In genomic region chr3:51669241-51670052, GRCh38 we compare ENCODE assay signal across 8 cellular contexts. TPM values are rescaled to one million over a fixed set of nuclear protein-coding genes. Genes with fewer than 3 reads are reported as not detected.
DNase-seq lines count a peak whose midpoint lies in the region; ATAC-seq and TF ChIP-seq lines count a peak whose summit lies in the region.

No MANE protein-coding gene starts in this region.

- ATAC-seq in HG03108 (IDR thresholded peaks at IDR 0.05; ENCODE audit: unreplicated experiment): no peak

- H3K4me1 ChIP-seq in right atrium auricular region: peaks cover 0 to 38% of the 10 kb centered on the region in 2 donors

- H3K36me3 ChIP-seq in right atrium auricular region: peaks cover 3% of the 10 kb centered on the region

- no peak overlapping the region for H3K4me3 ChIP-seq in right atrium auricular region

- H3K9me3 ChIP-seq in right atrium auricular region: no peaks in the 10 kb centered on the region

- peak; percentile 80 to 98 for TF ChIP-seq CTCF in right atrium auricular region (IDR thresholded peaks at IDR 0.05)

- no peaks in the 10 kb centered on the region for H3K27me3 ChIP-seq in right atrium auricular region

- DNase-seq in NCI-H524 (lab: John Stamatoyannopoulos, UW) (peak; percentile 8 to 76), NCI-H524 treated with DMSO at 0.1 percent for 48 hours (lab: John Stamatoyannopoulos, UW) (no peak), NCI-H1105 (lab: John Stamatoyannopoulos, UW) (peak; percentile 46), T-helper 2 cell (peak; percentile 56 to 77 (median 71)), amygdala (lab: John Stamatoyannopoulos, UW) (peak in 48 of 56 donors; percentile 13 to 84 (median 49)), right atrium auricular region (ENCODE audit: low spot score) (peak; percentile 91), putamen (ENCODE audit: low spot score) (peak; percentile 71)

- no peak overlapping the region for H3K27ac ChIP-seq in right atrium auricular region

RNA-seq across cellular contexts. Expression of gene TEX264, which starts 1.6 kb away (rescaled TPM):
- 10 to 100 TPM; 55.9 to 62.3 TPM for total RNA-seq in right atrium auricular region

RNA-seq across cellular contexts. Expression of gene GRM2, which starts 37.4 kb away (rescaled TPM):
- total RNA-seq in right atrium auricular region: under 1 TPM; 0.16 to 0.19 TPM
